ENCODE assay signal across 8 cellular contexts in genomic region chr9:93132287-93132927, GRCh38. TPM values are rescaled to one million over a fixed set of nuclear protein-coding genes. Genes with fewer than 3 reads are reported as not detected.
DNase-seq lines count a peak whose midpoint lies in the region; ATAC-seq, FAIRE-seq and TF ChIP-seq lines count a peak whose summit lies in the region.

No MANE protein-coding gene starts in this region.

- H3K36me3 Mint-ChIP-seq in brain, result no peaks in the 10 kb centered on the region

- CTCF ChIA-PET in A549 (lab: Yijun Ruan, JAX), result interaction anchor here (2.0 to 5.4 kb wide), 4 partner anchors 10 to 129 kb away, joined by 7 to 42 read pairs (median 22); no protein-coding TSS in a partner anchor

- ATAC-seq in A549, result peak; percentile 6 to 48; a peak in 5 of 6 replicates

- intact Hi-C loops in stomach (cut with DNase I; ENCODE audit: low total_unique reads), result no loop called here

- peak; percentile 46 to 54 for DNase-seq in A549 (ENCODE audit: low read depth in 1 of 2, low spot score in 1 of 2)
- DNase-seq in stomach, result peak; percentile 75
- DNase-seq in islet precursor cell, result no peak
- DNase-seq in UCSD-AML1 (lab: John Stamatoyannopoulos, UW; ENCODE audit: unreplicated experiment), result no peak
- DNase-seq in foreskin melanocyte, result no peak

- H3K4me1 ChIP-seq in A549, result peaks cover 46% of the 10 kb centered on the region
- peaks cover 36% of the 10 kb centered on the region for H3K4me1 ChIP-seq in HUES6 (ENCODE audit: control insufficient read depth, insufficient read depth, low read length)
- H3K4me1 ChIP-seq in stomach, result peaks cover 66 to 85% (median 83%) of the 10 kb centered on the region in 4 donors

- POLR2A ChIA-PET in A549 (lab: Yijun Ruan, JAX), result interaction anchor here (1.9 kb wide), 1 partner anchor 12 kb away, joined by 35 read pairs; no protein-coding TSS in a partner anchor

- H3K9ac ChIP-seq in HUES6 (ENCODE audit: low read length), result peak overlapping the region; percentile 69

- TF ChIP-seq POLR2A in A549 (IDR thresholded peaks at IDR 0.05; ENCODE audit: low read length) (no peak), stomach (IDR thresholded peaks at IDR 0.05) (no peak)

- H3K27ac ChIP-seq in A549 (peak overlapping the region; percentile 91 to 96), HUES6 (ENCODE audit: low read depth, low read length) (no peak overlapping the region), layer of hippocampus (ENCODE audit: low read depth, low read length) (peak overlapping the region; percentile 91), stomach (peak overlapping the region; percentile 32 to 99 (median 96))

- TF ChIP-seq CTCF in A549 (IDR thresholded peaks at IDR 0.05), result no peak
- TF ChIP-seq CTCF in brain (conservative IDR thresholded peaks at IDR 0.05), result no peak
- no peak for TF ChIP-seq CTCF in stomach (IDR thresholded peaks at IDR 0.05)

- peak overlapping the region; percentile 99 for H3K4me2 ChIP-seq in A549

- TF ChIP-seq EP300 in A549 (IDR thresholded peaks at IDR 0.05), result no peak
- no peak for TF ChIP-seq EP300 in stomach (IDR thresholded peaks at IDR 0.05)

- H3K4me1 Mint-ChIP-seq in brain, result peaks cover 58% of the 10 kb centered on the region

- H3K36me3 ChIP-seq in HUES6 (ENCODE audit: control insufficient read depth, insufficient read depth, low read length), result no peaks in the 10 kb centered on the region
- H3K36me3 ChIP-seq in stomach, result no peaks in the 10 kb centered on the region

- peaks cover 13% of the 10 kb centered on the region for H3K27me3 Mint-ChIP-seq in brain

- TF ChIP-seq RAD21 in A549 (conservative IDR thresholded peaks at IDR 0.05 in 1 of 2, IDR thresholded peaks at IDR 0.05 in 1 of 2), result no peak

- WGBS in A549 (ENCODE audit: missing lambda C conversion rate), result 36% methylated on average over 4 of the region's 12 CpGs
- WGBS in stomach, 5 donors, result 20 to 33% (median 29%) methylated on average over 9 to 12 of the region's 12 CpGs

- H3K9me3 ChIP-seq in A549 (no peaks in the 10 kb centered on the region), HUES6 (ENCODE audit: control insufficient read depth, insufficient read depth, low read depth, low read length) (no peaks in the 10 kb centered on the region), stomach (no peaks in the 10 kb centered on the region)

- peaks cover 11% of the 10 kb centered on the region for H3K27me3 ChIP-seq in HUES6 (ENCODE audit: control insufficient read depth, insufficient read depth, low read length)
- no peaks in the 10 kb centered on the region for H3K27me3 ChIP-seq in layer of hippocampus (ENCODE audit: control insufficient read depth, insufficient read depth, low read length)
- no peaks in the 10 kb centered on the region for H3K27me3 ChIP-seq in stomach

- H3K9me3 Mint-ChIP-seq in brain, result no peaks in the 10 kb centered on the region

- H3K27ac Mint-ChIP-seq in brain, result peak overlapping the region; percentile 81 to 92 (median 89)

- FAIRE-seq in A549 (lab: Jason Lieb, UNC), result no peak

- H3K4me3 ChIP-seq in A549 (peak overlapping the region; percentile 89), HUES6 (ENCODE audit: low read depth, low read length) (peak overlapping the region; percentile 81; the same call in 1 of the 2 replicates), stomach (peak overlapping the region; percentile 67 to 88 (median 82))

- H3K4me3 Mint-ChIP-seq in brain, result peak overlapping the region; percentile 84 to 90 (median 87)

TF ChIP-seq in A549, 52 proteins besides CTCF, POLR2A, EP300 and RAD21:
- TF ChIP-seq HOXA7 (CRISPR knock-in tag; IDR thresholded peaks at IDR 0.05) (no peak), SMC3 (IDR thresholded peaks at IDR 0.05) (no peak), REST (IDR thresholded peaks at IDR 0.05) (no peak), RARB (CRISPR knock-in tag; IDR thresholded peaks at IDR 0.05) (no peak), CBX8 (IDR thresholded peaks at IDR 0.05) (no peak), PBX3 (IDR thresholded peaks at IDR 0.05) (no peak), NPAS2 (CRISPR knock-in tag; IDR thresholded peaks at IDR 0.05; ENCODE audit: borderline replicate concordance) (no peak), ZNF302 (CRISPR knock-in tag; IDR thresholded peaks at IDR 0.05) (no peak), KDM1A (IDR thresholded peaks at IDR 0.05; ENCODE audit: low read depth) (peak; percentile 8; the same call in 1 of the 2 replicates), ESRRA (IDR thresholded peaks at IDR 0.05; ENCODE audit: borderline replicate concordance, low read length) (no peak), RCOR1 (IDR thresholded peaks at IDR 0.05; ENCODE audit: low read depth, low read length) (no peak), CHD4 (IDR thresholded peaks at IDR 0.05; ENCODE audit: borderline replicate concordance) (0 out of 2 replicates have a peak, but pooled peaks have one; percentile 44)
TF ChIP-seq in A549: peak in this region for 2.

RNA-seq across cellular contexts. Expression of gene NINJ1, which starts 1.6 kb away (rescaled TPM):
- polyA plus RNA-seq in A549 (2011; rRNA removed) (27.0 and 37.9 TPM in 2 replicates), A549 (2017; fragmentation: RNase III; extraction: RNeasy Plus Mini Kit Qiagen cat#74134 plus additional on column Dnase treatment) (60.4 to 69.6 TPM (median 62.0 TPM) in 3 replicates), brain (ENCODE audit: insufficient read depth, low read depth, low replicate concordance) (47.3 TPM), stomach (10 to 100 TPM; 34.2 to 63.3 (median 35.0) TPM)
- polyA plus RNA-seq in A549 (2012; cell fraction: cytosol; rRNA removed), result 54.7 and 84.0 TPM in 2 replicates
- polyA plus RNA-seq in A549 (2012; cell fraction: nucleus; rRNA removed), result 42.3 and 55.7 TPM in 2 replicates
- polyA minus RNA-seq in A549 (2011; rRNA and poly(A)+ RNA removed), result 16.0 and 23.0 TPM in 2 replicates
- total RNA-seq in stomach, result 100 to 1,000 TPM in 2 of 5 donors, 10 to 100 TPM in 2, 1 to 10 TPM in 1; 9.3 to 153 (median 30.0) TPM

RNA-seq across cellular contexts. Expression of gene CARD19, which starts 36.4 kb away (rescaled TPM):
- polyA plus RNA-seq in A549 (2011; rRNA removed) (27.6 and 36.0 TPM in 2 replicates), A549 (2017; fragmentation: RNase III; extraction: RNeasy Plus Mini Kit Qiagen cat#74134 plus additional on column Dnase treatment) (30.3 to 34.5 TPM (median 33.2 TPM) in 3 replicates), brain (ENCODE audit: insufficient read depth, low read depth, low replicate concordance) (53.1 TPM), stomach (10 to 100 TPM; 32.9 to 46.6 (median 44.5) TPM)
- 108 and 125 TPM in 2 replicates for polyA plus RNA-seq in A549 (2012; cell fraction: cytosol; rRNA removed)
- polyA plus RNA-seq in A549 (2012; cell fraction: nucleus; rRNA removed), result 124 and 150 TPM in 2 replicates
- 20.2 and 23.0 TPM in 2 replicates for polyA minus RNA-seq in A549 (2011; rRNA and poly(A)+ RNA removed)
- total RNA-seq in stomach, result 10 to 100 TPM; 14.3 to 95.1 (median 58.0) TPM

RNA-seq across cellular contexts. Expression of gene WNK2, which starts 51.5 kb away (rescaled TPM):
- 2.1 and 2.6 TPM in 2 replicates for polyA plus RNA-seq in A549 (2011; rRNA removed)
- 6.6 and 7.5 TPM in 2 replicates for polyA plus RNA-seq in A549 (2012; cell fraction: cytosol; rRNA removed)
- polyA plus RNA-seq in A549 (2012; cell fraction: nucleus; rRNA removed), result 24.3 and 32.3 TPM in 2 replicates
- 6.7 to 7.1 TPM (median 7.1 TPM) in 3 replicates for polyA plus RNA-seq in A549 (2017; fragmentation: RNase III; extraction: RNeasy Plus Mini Kit Qiagen cat#74134 plus additional on column Dnase treatment)
- polyA minus RNA-seq in A549 (2011; rRNA and poly(A)+ RNA removed), result 3.1 and 3.5 TPM in 2 replicates
- 70.2 TPM for polyA plus RNA-seq in brain (ENCODE audit: insufficient read depth, low read depth, low replicate concordance)
- total RNA-seq in stomach, result 100 to 1,000 TPM in 2 of 5 donors, 10 to 100 TPM in 2, 1 to 10 TPM in 1; 1.2 to 700 (median 33.5) TPM
- polyA plus RNA-seq in stomach, result 10 to 100 TPM in 1 of 3 donors, 1 to 10 TPM in 2; 2.9 to 13.8 (median 8.8) TPM

Comparison
In these comparisons a context has a peak if more than half of its experiments do, and no peak if none do; other contexts are left out.
1. DNase-seq: peak in A549 (2 of 2) and stomach (single experiment); none in islet precursor cell (single experiment), UCSD-AML1 (single experiment) and foreskin melanocyte (single experiment).
2. Peak in every context shown above with its lines, with median percentiles within 50 percentile points of each other: H3K4me3 ChIP-seq.